In the genomic region with DNA sequence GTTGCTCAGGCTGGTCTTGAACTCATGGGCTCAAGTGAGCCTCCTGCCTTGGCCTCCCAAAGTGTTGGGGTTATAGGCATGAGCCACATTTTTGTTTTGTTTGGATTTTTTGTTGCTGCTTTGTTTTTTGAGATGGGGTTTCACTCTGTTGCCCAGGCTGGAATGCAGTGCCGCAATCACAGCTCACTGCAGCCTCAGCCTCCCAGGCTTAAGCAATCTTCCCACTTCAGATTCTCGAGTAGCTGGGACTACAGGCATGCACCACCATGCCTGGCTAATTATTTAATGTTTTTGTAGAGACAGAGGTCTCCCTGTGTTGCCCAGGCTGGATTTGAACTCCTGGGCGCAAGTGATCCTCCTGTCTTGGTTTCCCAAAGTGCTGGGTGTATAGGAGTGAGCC, we compare ENCODE assay signal across 22 cellular contexts. TPM values are rescaled to one million over a fixed set of nuclear protein-coding genes. Genes with fewer than 3 reads are reported as not detected.
DNase-seq lines count a peak whose midpoint lies in the region; ATAC-seq, FAIRE-seq and TF ChIP-seq lines count a peak whose summit lies in the region.
"Had no signal": no experiment of that assay in that cellular context is flagged by ENCODE, and none has a peak within 500 bp of the region (broad histone marks: within the 10 kb centered on the region; RNA-seq: fewer than 3 reads in every experiment).

No MANE protein-coding gene starts in this region.

- ATAC-seq in esophagus mucosa (no peak), GM21360 (IDR thresholded peaks at IDR 0.05; ENCODE audit: unreplicated experiment) (no peak)
- ATAC-seq: A549, Right ventricle myocardium inferior had no signal

- H3K9me3 ChIP-seq in breast epithelium: no peaks in the 10 kb centered on the region
- H3K9me3 ChIP-seq: A549 had no signal

- H3K36me3 ChIP-seq in breast epithelium: no peaks in the 10 kb centered on the region

- intact Hi-C loops in breast epithelium (cut with DNase I; ENCODE audit: low total_unique reads): no loop called here

- no peak overlapping the region for H3K4me3 ChIP-seq in fibroblast of the aortic adventitia (ENCODE audit: low read depth, low read length)
- H3K4me3 ChIP-seq in breast epithelium: no peak overlapping the region
- H3K4me3 ChIP-seq: A549, GM12878 had no signal

- H3K27me3 ChIP-seq in breast epithelium: no peaks in the 10 kb centered on the region

- DNase-seq in HTR-8/SVneo (ENCODE audit: insufficient read length, low spot score): no peak
- peak; percentile 57 for DNase-seq in amniotic epithelial cell (ENCODE audit: low read depth)
- peak; percentile 32 for DNase-seq in fibroblast of the aortic adventitia (ENCODE audit: low read depth)
- peak; percentile 58 for DNase-seq in renal cortical epithelial cell (ENCODE audit: low read depth)
- no peak for DNase-seq in breast epithelium (ENCODE audit: low spot score in 2 of 2)
- DNase-seq in urothelium cell line (ENCODE audit: low spot score): no peak
- DNase-seq: DND-41, GDM1, GOT3, NCI-H1092, NCI-H146, NCI-H2081, NCI-H510A, NCI-H82, PC-3 had no signal

- H3K4me1 ChIP-seq in breast epithelium: no peaks in the 10 kb centered on the region

- FAIRE-seq in HTR-8/SVneo (lab: Jason Lieb, UNC) (peak; percentile 4), urothelium cell line (lab: Jason Lieb, UNC) (no peak)
- FAIRE-seq: A549, GM12878, GM18507 had no signal

- H3K27ac ChIP-seq in breast epithelium: no peak overlapping the region
- H3K27ac ChIP-seq: C4-2B had no signal

- no peak for TF ChIP-seq POLR2A in breast epithelium (IDR thresholded peaks at IDR 0.05)

- TF ChIP-seq CTCF in fibroblast of the aortic adventitia (IDR thresholded peaks at IDR 0.05; ENCODE audit: insufficient read depth, low read length) (no peak), breast epithelium (IDR thresholded peaks at IDR 0.05) (no peak)

RNA-seq across cellular contexts. Expression of gene PLEK2, which starts 5.7 kb away (rescaled TPM):
- total RNA-seq in fibroblast of the aortic adventitia (ENCODE audit: low replicate concordance) (1.8 and 2.8 TPM in 2 replicates), renal cortical epithelial cell (12.9 and 126 TPM in 2 replicates), esophagus mucosa (24.5 TPM), breast epithelium (1 to 10 TPM in 2 of 3 donors, not detected in 1; 3.4 to 5.2 TPM)
- total RNA-seq: GM12878, Right ventricle myocardium inferior had no signal

RNA-seq across cellular contexts. Expression of gene EIF2S1, which starts 57.5 kb away (rescaled TPM):
- 139 and 166 TPM in 2 replicates for total RNA-seq in fibroblast of the aortic adventitia (ENCODE audit: low replicate concordance)
- 177 and 261 TPM in 2 replicates for total RNA-seq in renal cortical epithelial cell
- 94.2 TPM for total RNA-seq in esophagus mucosa
- 100 to 1,000 TPM in 1 of 3 donors, 10 to 100 TPM in 2; 63.9 to 107 (median 89.4) TPM for total RNA-seq in breast epithelium

RNA-seq across cellular contexts. Expression of gene ATP6V1D, which starts 58.0 kb away (rescaled TPM):
- total RNA-seq in fibroblast of the aortic adventitia (ENCODE audit: low replicate concordance): 118 and 281 TPM in 2 replicates
- total RNA-seq in renal cortical epithelial cell: 159 and 202 TPM in 2 replicates
- 70.0 TPM for total RNA-seq in esophagus mucosa
- 100 to 1,000 TPM in 1 of 3 donors, 10 to 100 TPM in 2; 58.0 to 102 (median 75.2) TPM for total RNA-seq in breast epithelium

Comparison
In these comparisons a context has a peak if more than half of its experiments do, and no peak if none do; other contexts are left out.
1. DNase-seq: peak in amniotic epithelial cell (single experiment), fibroblast of the aortic adventitia (single experiment) and renal cortical epithelial cell (single experiment); none in HTR-8/SVneo (single experiment), breast epithelium (0 of 2) and urothelium cell line (single experiment).